In the genomic region with DNA sequence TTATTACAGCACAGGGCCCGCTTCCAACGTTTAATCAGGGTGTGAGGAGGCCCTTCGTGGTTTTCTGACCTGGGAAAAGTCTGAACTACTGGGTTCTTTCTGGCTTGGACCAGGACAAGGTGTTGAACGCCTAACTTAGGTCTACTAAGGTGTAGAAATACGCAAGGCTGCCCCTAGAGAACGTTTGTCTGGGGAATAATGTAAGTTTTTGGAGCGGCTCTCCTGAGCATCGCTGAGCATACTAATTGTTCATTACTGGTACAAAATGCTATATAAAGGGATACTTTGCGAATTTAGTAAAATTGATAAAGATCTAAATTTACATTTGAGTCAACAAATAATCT, we compare ENCODE assay signal across 8 cellular contexts. TPM values are rescaled to one million over a fixed set of nuclear protein-coding genes. Genes with fewer than 3 reads are reported as not detected.
A peak's percentile ranks its signal among the peaks of the same experiment; 100 is the strongest.
DNase-seq lines count a peak whose midpoint lies in the region; ATAC-seq, FAIRE-seq and TF ChIP-seq lines count a peak whose summit lies in the region.

No MANE protein-coding gene starts in this region.

- ATAC-seq in CD8-positive, alpha-beta T cell, result peak; percentile 5
- ATAC-seq in HG02973 (IDR thresholded peaks at IDR 0.05; ENCODE audit: unreplicated experiment) (peak; percentile 3), GM12878 (peak; percentile 12)

- H3K9ac ChIP-seq in GM12878 (ENCODE audit: control insufficient read depth, insufficient read depth, low read length) (peak overlapping the region; percentile 98), muscle layer of colon (ENCODE audit: low read length) (peak overlapping the region; percentile 76)

- CTCF ChIA-PET in CD8-positive, alpha-beta T cell (lab: Charles Lee), result interaction anchor here (0.8 to 1.7 kb wide), 3 partner anchors 29 to 200 kb away, joined by 3 to 6 read pairs (median 3); no protein-coding TSS in a partner anchor
- CTCF ChIA-PET in GM12878 (lab: Yijun Ruan, JAX), result interaction anchor here (0.7 to 4.8 kb wide), 15 partner anchors 10 to 251 kb away, joined by 3 to 40 read pairs (median 7); a partner anchor contains a TSS

- no peaks in the 10 kb centered on the region for H3K27me3 ChIP-seq in CD8-positive, alpha-beta T cell (ENCODE audit: insufficient read depth, low read length)
- no peaks in the 10 kb centered on the region for H3K27me3 ChIP-seq in GM12878 (replicated peaks in 1 of 2; ENCODE audit: control insufficient read depth in 2 of 2, insufficient read depth in 2 of 2, low read length in 1 of 2)
- no peaks in the 10 kb centered on the region for H3K27me3 ChIP-seq in muscle layer of colon (ENCODE audit: control insufficient read depth in 1 of 2, insufficient read depth in 2 of 2, low read length in 2 of 2)

- intact Hi-C loops in CD8-positive, alpha-beta T cell (cut with DNase I, micrococcal nuclease), result loop anchor here (2.0 to 10.0 kb wide), 3 partner anchors 160 to 740 kb away; a partner anchor contains a TSS
- intact Hi-C loops in GM12878 (cut with micrococcal nuclease; ENCODE audit: unreplicated experiment), result loop anchor here (2.0 to 10.0 kb wide), 4 partner anchors 100 to 330 kb away; a partner anchor contains a TSS

- peak overlapping the region; percentile 75 for H3K4me2 ChIP-seq in GM12878 (ENCODE audit: control insufficient read depth, insufficient read depth)

- H3K36me3 Mint-ChIP-seq in CD8-positive, alpha-beta T cell, result peaks cover 20% of the 10 kb centered on the region

- peak overlapping the region; percentile 81 for H3K27ac ChIP-seq in CD8-positive, alpha-beta T cell (ENCODE audit: low read depth, low read length)
- H3K27ac ChIP-seq in GM12878 (ENCODE audit: control insufficient read depth, insufficient read depth) (peak overlapping the region; percentile 94), muscle layer of colon (ENCODE audit: low read depth, low read length) (peak overlapping the region; percentile 95)

- DNase-seq in CD8-positive, alpha-beta T cell, result no peak
- DNase-seq in GM12878 (ENCODE audit: low read depth, low spot score) (no peak), DMS53 (lab: John Stamatoyannopoulos, UW) (no peak), SHP77 (lab: John Stamatoyannopoulos, UW) (no peak), amniotic stem cell (lab: John Stamatoyannopoulos, UW) (no peak), NCI-H748 (lab: John Stamatoyannopoulos, UW; ENCODE audit: unreplicated experiment) (no peak)

- H3K27ac Mint-ChIP-seq in CD8-positive, alpha-beta T cell, result peak overlapping the region; percentile 93

- POLR2A ChIA-PET in CD8-positive, alpha-beta T cell (lab: Charles Lee), result interaction anchor here (0.6 kb wide), 2 partner anchors 251 to 692 kb away, joined by 3 read pairs; no protein-coding TSS in a partner anchor
- POLR2A ChIA-PET in GM12878 (lab: Charles Lee), result interaction anchor here (1.0 to 3.7 kb wide), 8 partner anchors 14 to 160 kb away, joined by 3 to 23 read pairs (median 4); no protein-coding TSS in a partner anchor

- H3K9me3 Mint-ChIP-seq in CD8-positive, alpha-beta T cell, result no peaks in the 10 kb centered on the region

- SMC1A ChIA-PET in GM12878 (lab: Charles Lee; ENCODE audit: uncharacterized antibody, unreplicated experiment), result interaction anchor here (0.8 to 3.8 kb wide), 17 partner anchors 12 to 200 kb away, joined by 3 to 39 read pairs (median 6); no protein-coding TSS in a partner anchor

- peaks cover 38% of the 10 kb centered on the region for H3K79me2 ChIP-seq in GM12878 (ENCODE audit: control insufficient read depth, insufficient read depth, low read length)

- FAIRE-seq in GM12878 (lab: Jason Lieb, UNC), result no peak

- peaks cover 23% of the 10 kb centered on the region for H3K4me1 Mint-ChIP-seq in CD8-positive, alpha-beta T cell (ENCODE audit: low read depth)

- no peak for TF ChIP-seq RAD21 in GM12878 (IDR thresholded peaks at IDR 0.05; ENCODE audit: insufficient read depth, low read depth, low read length)

- in situ Hi-C loops in GM12878 (cut with MboI), result no loop called here

- peak overlapping the region; percentile 93 for H3K4me3 Mint-ChIP-seq in CD8-positive, alpha-beta T cell

- no peak for TF ChIP-seq POLR2A in GM12878 (IDR thresholded peaks at IDR 0.05; ENCODE audit: low read depth, low read length)

- no TSS peak for BruUV-seq in GM12878 (replicated peaks; lab: Mats Ljungman, UMichigan)

- no peaks in the 10 kb centered on the region for H3K36me3 ChIP-seq in CD8-positive, alpha-beta T cell (ENCODE audit: insufficient read depth, low read length)
- H3K36me3 ChIP-seq in GM12878 (ENCODE audit: control insufficient read depth in 2 of 2, insufficient read depth in 2 of 2, low read length in 1 of 2), result peaks cover 0 to 5% of the 10 kb centered on the region in 2 experiments; a peak in 1 of 4 replicates
- peaks cover 16% of the 10 kb centered on the region for H3K36me3 ChIP-seq in muscle layer of colon (ENCODE audit: insufficient read depth, low read length)

- TF ChIP-seq EP300 in GM12878 (IDR thresholded peaks at IDR 0.05; ENCODE audit: borderline replicate concordance in 1 of 2, control insufficient read depth in 1 of 2, low read depth in 2 of 2, low read length in 2 of 2), result no peak

- H2AFZ ChIP-seq in GM12878 (ENCODE audit: control insufficient read depth, low read depth, low read length), result peak overlapping the region; percentile 68

- H3K4me1 ChIP-seq in CD8-positive, alpha-beta T cell (ENCODE audit: insufficient read depth, low read length), result peaks cover 11% of the 10 kb centered on the region
- H3K4me1 ChIP-seq in GM12878 (ENCODE audit: control insufficient read depth, insufficient read depth, low read length), result peaks cover 14% of the 10 kb centered on the region
- H3K4me1 ChIP-seq in muscle layer of colon (ENCODE audit: insufficient read depth, low read length), result peaks cover 31% of the 10 kb centered on the region

- TF ChIP-seq CTCF in CD8-positive, alpha-beta T cell (IDR thresholded peaks at IDR 0.05), result no peak
- TF ChIP-seq CTCF in GM12878 (IDR thresholded peaks at IDR 0.05 in 2 of 3, conservative IDR thresholded peaks at IDR 0.05 in 1 of 3; ENCODE audit: control insufficient read depth in 2 of 3, extremely low read depth in 1 of 3, insufficient read depth in 1 of 3, low read depth in 3 of 3, low read length in 3 of 3), result no peak

- H3K9me3 ChIP-seq in CD8-positive, alpha-beta T cell (ENCODE audit: low read length), result no peaks in the 10 kb centered on the region
- H3K9me3 ChIP-seq in GM12878 (replicated peaks; ENCODE audit: control insufficient read depth, insufficient read depth, low read length) (no peaks in the 10 kb centered on the region), muscle layer of colon (ENCODE audit: low read length) (no peaks in the 10 kb centered on the region)

- under 1% methylated on average over 9 of the region's 9 CpGs for WGBS in GM12878 (ENCODE audit: insufficient coverage, insufficient replicate concordance, low lambda C conversion rate, missing lambda C conversion rate)

- no peaks in the 10 kb centered on the region for H4K20me1 ChIP-seq in GM12878 (ENCODE audit: control insufficient read depth, insufficient read depth)

- H3K27me3 Mint-ChIP-seq in CD8-positive, alpha-beta T cell (ENCODE audit: low read depth), result no peaks in the 10 kb centered on the region

- RAD21 ChIA-PET in GM12878 (lab: Charles Lee; ENCODE audit: unreplicated experiment), result interaction anchor here (0.9 to 5.7 kb wide), 12 partner anchors 15 to 231 kb away, joined by 3 to 46 read pairs (median 6); a partner anchor contains a TSS

- H3K4me3 ChIP-seq in CD8-positive, alpha-beta T cell (ENCODE audit: low read depth, low read length), result peak overlapping the region; percentile 82
- H3K4me3 ChIP-seq in GM12878 (peak overlapping the region; percentile 84), muscle layer of colon (ENCODE audit: low read depth in 1 of 2, low read length in 2 of 2) (peak overlapping the region; percentile 18 to 81)

TF ChIP-seq in GM12878, 131 proteins besides CTCF, POLR2A, EP300 and RAD21:
- TF ChIP-seq CREM (IDR thresholded peaks at IDR 0.05; ENCODE audit: low read depth) (0 out of 2 replicates have a peak, but pooled peaks have one; percentile 12), NFIC (IDR thresholded peaks at IDR 0.05; ENCODE audit: low read depth, low read length) (no peak; the same call in 1 of the 2 replicates), JUNB (IDR thresholded peaks at IDR 0.05) (0 out of 2 replicates have a peak, but pooled peaks have one; percentile 1), POLR2AphosphoS5 (IDR thresholded peaks at IDR 0.05; ENCODE audit: low read length) (peak; percentile 9; the same call in 1 of the 2 replicates)
- TF ChIP-seq, protein P1, sequence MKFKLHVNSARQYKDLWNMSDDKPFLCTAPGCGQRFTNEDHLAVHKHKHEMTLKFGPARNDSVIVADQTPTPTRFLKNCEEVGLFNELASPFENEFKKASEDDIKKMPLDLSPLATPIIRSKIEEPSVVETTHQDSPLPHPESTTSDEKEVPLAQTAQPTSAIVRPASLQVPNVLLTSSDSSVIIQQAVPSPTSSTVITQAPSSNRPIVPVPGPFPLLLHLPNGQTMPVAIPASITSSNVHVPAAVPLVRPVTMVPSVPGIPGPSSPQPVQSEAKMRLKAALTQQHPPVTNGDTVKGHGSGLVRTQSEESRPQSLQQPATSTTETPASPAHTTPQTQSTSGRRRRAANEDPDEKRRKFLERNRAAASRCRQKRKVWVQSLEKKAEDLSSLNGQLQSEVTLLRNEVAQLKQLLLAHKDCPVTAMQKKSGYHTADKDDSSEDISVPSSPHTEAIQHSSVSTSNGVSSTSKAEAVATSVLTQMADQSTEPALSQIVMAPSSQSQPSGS (IDR thresholded peaks at IDR 0.05; ENCODE audit: low read length), result 0 out of 2 replicates have a peak, but pooled peaks have one; percentile 16

RNA-seq across cellular contexts. Expression of a gene that starts 32.4 kb away (rescaled TPM):
- total RNA-seq in CD8-positive, alpha-beta T cell, result 100 to 1,000 TPM; 595 to 610 TPM
- total RNA-seq in GM12878 (2013; cell fraction: nucleolus; rRNA removed), result 25.0 and 27.4 TPM in 2 replicates
- total RNA-seq in GM12878 (2014; rRNA removed) (173 and 183 TPM in 2 replicates), GM12878 (2014; rRNA removed; fragmentation: Illumina TruSeq; extraction: Trizol) (182 and 183 TPM in 2 replicates), GM12878 (2021) (234 and 256 TPM in 2 replicates)
- polyA plus RNA-seq in GM12878 (2011; ENCODE audit: low read depth), result 230 TPM
- polyA plus RNA-seq in GM12878 (2011; rRNA removed) (946 and 1,497 TPM in 2 replicates), GM12878 (2014; fragmentation: Illumina TruSeq; extraction: Trizol) (107 and 151 TPM in 2 replicates), GM12878 (2014; fragmentation: Nextera tagmentation; extraction: Ambion mirVana) (100 to 1,000 TPM; 368 to 461 TPM), GM12878 (2014; rRNA removed) (237 and 277 TPM in 2 replicates), GM12878 (2016; fragmentation: Nextera tagmentation; extraction: Ambion mirVana) (100 to 1,000 TPM; 460 to 475 TPM)
- 205 and 237 TPM in 2 replicates for polyA plus RNA-seq in GM12878 (2011; cell fraction: cytosol; rRNA removed)
- polyA plus RNA-seq in GM12878 (2011; cell fraction: nucleus; rRNA removed), result 100 and 101 TPM in 2 replicates
- 306 and 736 TPM in 2 replicates for polyA plus RNA-seq in GM12878 (2012)
- polyA minus RNA-seq in GM12878 (2011; rRNA and poly(A)+ RNA removed), result 52.5 and 58.4 TPM in 2 replicates
- 18.3 and 28.3 TPM in 2 replicates for polyA minus RNA-seq in GM12878 (2011; cell fraction: cytosol; rRNA and poly(A)+ RNA removed)
- polyA minus RNA-seq in GM12878 (2011; cell fraction: nucleus; rRNA and poly(A)+ RNA removed), result 11.6 and 14.9 TPM in 2 replicates
